1 cellular context compared by ENCODE assay signal in the genomic region with DNA sequence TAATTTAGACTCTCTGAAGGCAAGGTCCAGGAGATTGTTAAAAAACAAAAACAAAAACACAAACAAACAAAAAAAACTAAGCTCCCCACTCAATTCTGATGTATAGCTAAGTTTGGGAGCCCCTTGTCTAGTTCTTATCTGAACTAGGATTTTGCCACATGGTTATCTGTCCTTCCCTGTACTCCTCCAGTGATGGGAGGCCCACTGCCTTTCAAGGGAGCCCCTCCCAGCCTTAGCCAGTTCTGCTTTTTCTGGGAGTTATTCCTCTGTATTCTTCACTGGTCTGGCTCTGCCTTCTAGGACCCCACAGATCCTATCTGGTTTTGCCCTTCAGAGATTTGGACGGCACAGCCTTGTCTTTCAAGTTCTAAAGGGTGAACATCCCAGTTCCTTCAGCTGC.
TF ChIP-seq lines count a peak whose summit lies in the region.

No MANE protein-coding gene starts in this region.

TF ChIP-seq in IMR-90, 13 proteins besides CTCF, POLR2A, EP300 and RAD21:
- TF ChIP-seq CEBPB (IDR thresholded peaks at IDR 0.05; ENCODE audit: low read depth, low read length) (no peak), CHD1 (IDR thresholded peaks at IDR 0.05; ENCODE audit: low read depth, low read length) (no peak), USF2 (IDR thresholded peaks at IDR 0.05; ENCODE audit: low read depth, low read length) (no peak), MAFK (IDR thresholded peaks at IDR 0.05; ENCODE audit: low read depth, low read length) (no peak), RFX5 (IDR thresholded peaks at IDR 0.05; ENCODE audit: low read depth, low read length) (no peak), NFE2L2 (IDR thresholded peaks at IDR 0.05; ENCODE audit: low read depth, low read length) (no peak), SMC3 (IDR thresholded peaks at IDR 0.05; ENCODE audit: low read depth, low read length) (no peak)
